ENCODE assay signal across 26 cellular contexts in the genomic region with DNA sequence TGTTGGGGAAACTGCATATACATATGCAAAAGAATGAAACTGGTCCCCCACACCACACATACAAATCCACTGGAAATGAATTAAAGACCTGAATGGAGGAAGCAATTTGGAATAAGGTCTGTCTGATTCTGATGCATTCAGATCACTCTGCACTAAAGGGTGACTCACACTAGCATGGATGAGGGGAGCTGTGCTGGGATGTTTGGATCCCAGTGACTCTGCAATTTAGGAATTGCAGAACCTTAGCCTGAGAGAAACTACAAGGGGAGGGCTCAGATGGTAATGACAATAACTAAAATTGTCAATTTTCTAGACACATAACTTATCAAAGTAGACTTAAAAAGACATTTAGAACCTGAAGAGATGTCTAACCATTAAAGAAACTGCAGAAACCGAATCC.
A peak's percentile ranks its signal among the peaks of the same experiment; 100 is the strongest.
DNase-seq lines count a peak whose midpoint lies in the region; FAIRE-seq and TF ChIP-seq lines count a peak whose summit lies in the region.
"Had no signal": no experiment of that assay in that cellular context is flagged by ENCODE, and none has a peak within 500 bp of the region (broad histone marks: within the 10 kb centered on the region; RNA-seq: fewer than 3 reads in every experiment).

No MANE protein-coding gene starts in this region.

- no peaks in the 10 kb centered on the region for H4K20me1 ChIP-seq in mammary epithelial cell (ENCODE audit: insufficient read depth, low read length)

- no peaks in the 10 kb centered on the region for H3K36me3 Mint-ChIP-seq in MCF 10A (ENCODE audit: insufficient read depth, unreplicated experiment)
- H3K36me3 Mint-ChIP-seq in endodermal cell (ENCODE audit: low read depth) = no peaks in the 10 kb centered on the region
- H3K36me3 Mint-ChIP-seq: CD14-positive monocyte had no signal

- H3K4me3 ChIP-seq in mammary epithelial cell (replicated peaks in 1 of 3; ENCODE audit: insufficient read depth in 1 of 3, low read depth in 2 of 3, low read length in 3 of 3) = no peak overlapping the region
- H3K4me3 ChIP-seq in bronchial epithelial cell (ENCODE audit: low read depth, low read length) = no peak overlapping the region
- H3K4me3 ChIP-seq in endodermal cell (ENCODE audit: low read length) = no peak overlapping the region
- no peak overlapping the region for H3K4me3 ChIP-seq in adrenal gland
- H3K4me3 ChIP-seq: K562, SJCRH30 had no signal

- H3K27ac ChIP-seq in mammary epithelial cell (ENCODE audit: insufficient read depth, low read depth, low read length) (no peak overlapping the region), endodermal cell (ENCODE audit: low read depth, low read length) (no peak overlapping the region), adrenal gland (no peak overlapping the region)
- H3K27ac ChIP-seq: 22Rv1, SJCRH30 had no signal

- H3K4me1 Mint-ChIP-seq in MCF 10A (ENCODE audit: insufficient read depth, unreplicated experiment) (peaks cover 10% of the 10 kb centered on the region), endodermal cell (no peaks in the 10 kb centered on the region)
- H3K4me1 Mint-ChIP-seq: CD14-positive monocyte had no signal

- H3K27me3 Mint-ChIP-seq in MCF 10A (ENCODE audit: insufficient read depth, unreplicated experiment) (peaks cover 22% of the 10 kb centered on the region), endodermal cell (ENCODE audit: insufficient read depth) (peaks cover 16% of the 10 kb centered on the region)

- H3K36me3 ChIP-seq in mammary epithelial cell (ENCODE audit: insufficient read depth, low read length) (no peaks in the 10 kb centered on the region), bronchial epithelial cell (ENCODE audit: control insufficient read depth, insufficient read depth, low read length) (no peaks in the 10 kb centered on the region), endodermal cell (ENCODE audit: control insufficient read depth, insufficient read depth, low read length) (no peaks in the 10 kb centered on the region), adrenal gland (replicated peaks in 1 of 2) (no peaks in the 10 kb centered on the region)
- H3K36me3 ChIP-seq: BE2C, SJCRH30 had no signal

- intact Hi-C loops in MCF 10A (cut with micrococcal nuclease) = no loop called here
- intact Hi-C loops in mammary epithelial cell (cut with micrococcal nuclease) = no loop called here
- intact Hi-C loops in adrenal gland (cut with DNase I) = no loop called here

- TF ChIP-seq POLR2A in adrenal gland (IDR thresholded peaks at IDR 0.05) = no peak

- no peak overlapping the region for H3K9ac ChIP-seq in mammary epithelial cell (ENCODE audit: insufficient read depth, low read length)
- H3K9ac ChIP-seq in endodermal cell (ENCODE audit: extremely low read depth, low read length, poor library complexity, severe bottlenecking) = no peak overlapping the region

- no peaks in the 10 kb centered on the region for H3K79me2 ChIP-seq in mammary epithelial cell (ENCODE audit: insufficient read depth, low read length)

- H3K27ac Mint-ChIP-seq in MCF 10A (ENCODE audit: low read depth, unreplicated experiment) (no peak overlapping the region), endodermal cell (no peak overlapping the region)
- H3K27ac Mint-ChIP-seq: CD14-positive monocyte had no signal

- H3K27me3 ChIP-seq in mammary epithelial cell (ENCODE audit: insufficient read depth, low read length) (no peaks in the 10 kb centered on the region), bronchial epithelial cell (ENCODE audit: control insufficient read depth, insufficient read depth, low read length) (no peaks in the 10 kb centered on the region), endodermal cell (ENCODE audit: control insufficient read depth, insufficient read depth, low read length, poor library complexity, severe bottlenecking) (peaks cover 7% of the 10 kb centered on the region), adrenal gland (no peaks in the 10 kb centered on the region)
- H3K27me3 ChIP-seq: BE2C, SJCRH30 had no signal

- H3K4me3 Mint-ChIP-seq in MCF 10A (ENCODE audit: unreplicated experiment) = no peak overlapping the region
- no peak overlapping the region for H3K4me3 Mint-ChIP-seq in endodermal cell
- H3K4me3 Mint-ChIP-seq: CD14-positive monocyte had no signal

- no TSS peak for BruUV-seq in MCF 10A (replicated peaks; lab: Mats Ljungman, UMichigan)
- BruUV-seq in mammary epithelial cell (replicated peaks; lab: Mats Ljungman, UMichigan) = no TSS peak

- no peak overlapping the region for H3K4me2 ChIP-seq in mammary epithelial cell (ENCODE audit: insufficient read depth, low read depth, low read length)

- in situ Hi-C loops in mammary epithelial cell (cut with MboI; ENCODE audit: low sequenced_read_pairs in 2 of 2) = no loop called here

- POLR2A ChIA-PET in MCF 10A (lab: Yijun Ruan, JAX) = no interaction called here

- H3K4me1 ChIP-seq in mammary epithelial cell (ENCODE audit: insufficient read depth, low read length) = no peaks in the 10 kb centered on the region
- peaks cover 4% of the 10 kb centered on the region for H3K4me1 ChIP-seq in endodermal cell (ENCODE audit: control insufficient read depth, insufficient read depth, low read length)
- H3K4me1 ChIP-seq in adrenal gland (replicated peaks in 1 of 2) = no peaks in the 10 kb centered on the region
- H3K4me1 ChIP-seq: BE2C, SJCRH30 had no signal

- no peak overlapping the region for H2AFZ ChIP-seq in mammary epithelial cell (ENCODE audit: low read depth, low read length)

- DNase-seq in MCF 10A (ENCODE audit: unreplicated experiment) (peak; percentile 6), mammary epithelial cell (no peak), bronchial epithelial cell (ENCODE audit: low read depth) (peak; percentile 14), kidney tubule cell (ENCODE audit: low spot score) (peak; percentile 25), endodermal cell (no peak), UCSD-AML1 (lab: John Stamatoyannopoulos, UW; ENCODE audit: unreplicated experiment) (no peak), adrenal gland (no peak), NCI-H1930 (lab: John Stamatoyannopoulos, UW) (no peak)
- DNase-seq: BE2C; Kasumi-1; MV-4-11; NCI-H1105; NCI-H146; NCI-H2029; NCI-H446; NCI-H524 treated with DMSO at 0.1 percent for 48 hours; NCI-H82; NK-92 treated with Interleukin-12 subunit alpha and Interleukin-12 subunit beta, amount 100 ng/mL, for 24 hours; PC-3; SJCRH30 had no signal

- TF ChIP-seq CTCF in MCF 10A (IDR thresholded peaks at IDR 0.05; ENCODE audit: unreplicated experiment) = no peak
- no peak for TF ChIP-seq CTCF in mammary epithelial cell (conservative IDR thresholded peaks at IDR 0.05 in 1 of 2, IDR thresholded peaks at IDR 0.05 in 1 of 2; ENCODE audit: extremely low read depth in 1 of 2, insufficient read depth in 1 of 2, low read depth in 1 of 2, low read length in 2 of 2)
- no peak for TF ChIP-seq CTCF in bronchial epithelial cell (IDR thresholded peaks at IDR 0.05; ENCODE audit: insufficient read depth, low read length, severe bottlenecking)
- TF ChIP-seq CTCF in endodermal cell (conservative IDR thresholded peaks at IDR 0.05) = no peak
- TF ChIP-seq CTCF in adrenal gland (IDR thresholded peaks at IDR 0.05) = no peak

- 73% methylated on average over 1 of the region's 1 CpG for WGBS in mammary epithelial cell (ENCODE audit: low coverage, missing lambda C conversion rate)
- 92% methylated on average over 1 of the region's 1 CpG; no CpG with 5 or more reads in 1 of the 2 experiments for WGBS in endodermal cell (ENCODE audit: insufficient coverage in 1 of 2, insufficient read length in 1 of 2), 2 experiments
- WGBS in adrenal gland, 4 donors = 73 to 92% (median 81%) methylated on average over 1 of the region's 1 CpG

- CTCF ChIA-PET in MCF 10A (lab: Yijun Ruan, JAX) = interaction anchor here (0.6 kb wide), 1 partner anchor 18 kb away, joined by 3 read pairs; no protein-coding TSS in a partner anchor
- CTCF ChIA-PET in mammary epithelial cell (lab: Charles Lee; ENCODE audit: low non-redundant PET) = no interaction called here

- H3K9me3 Mint-ChIP-seq in MCF 10A (ENCODE audit: unreplicated experiment) (no peaks in the 10 kb centered on the region), endodermal cell (peaks cover 15% of the 10 kb centered on the region)

- H3K9me3 ChIP-seq in mammary epithelial cell (replicated peaks; ENCODE audit: insufficient read depth, low read length) (no peaks in the 10 kb centered on the region), endodermal cell (ENCODE audit: control insufficient read depth, low read length) (no peaks in the 10 kb centered on the region), adrenal gland (replicated peaks in 1 of 3) (no peaks in the 10 kb centered on the region)
- H3K9me3 ChIP-seq: BE2C, SJCRH30 had no signal

- FAIRE-seq in bronchial epithelial cell (lab: Jason Lieb, UNC) = no peak
- FAIRE-seq: GM18507, H1, HepG2, K562 had no signal

- dilution Hi-C loops in mammary epithelial cell (cut with HindIII; ENCODE audit: low sequenced_read_pairs) = no loop called here

Comparison
In these comparisons a context has a peak if more than half of its experiments do, and no peak if none do; other contexts are left out.
1. DNase-seq: peak in MCF 10A (single experiment), bronchial epithelial cell (single experiment) and kidney tubule cell (single experiment); none in mammary epithelial cell (single experiment), endodermal cell (single experiment), UCSD-AML1 (single experiment), adrenal gland (0 of 7) and NCI-H1930 (0 of 2).